Comparison of ENCODE assay signal across 17 cellular contexts in genomic region chr10:42930516-42931205, GRCh38.
"Had no signal": no experiment of that assay in that cellular context is flagged by ENCODE, and none has a peak within 500 bp of the region (broad histone marks: within the 10 kb centered on the region; RNA-seq: fewer than 3 reads in every experiment).

No MANE protein-coding gene starts in this region.

- H3K27me3 ChIP-seq: ovary had no signal

- ATAC-seq: esophagus mucosa; heart left ventricle; left colon; mucosa of descending colon; naive thymus-derived CD8-positive, alpha-beta T cell; right cardiac atrium had no signal

- H3K9me3 ChIP-seq: heart left ventricle, mucosa of descending colon, ovary had no signal

- FAIRE-seq: frontal cortex, small intestine had no signal

- DNase-seq: cortex of kidney; dorsolateral prefrontal cortex; effector CD8-positive, alpha-beta T cell; hippocampal formation; left colon; mammary epithelial cell; mucosa of descending colon; naive thymus-derived CD8-positive, alpha-beta T cell; ovary; small intestine; stimulated activated CD4-positive, alpha-beta T cell treated with anti-CD3 and anti-CD28 coated beads, Interleukin-2, amount 100 ng/mL, for 48 hours; stimulated activated naive CD4-positive, alpha-beta T cell treated with Interleukin-2 at 50 U/mL for 16 hours; trophoblast cell had no signal

- H3K36me3 ChIP-seq: heart left ventricle, ovary had no signal

- H3K27ac ChIP-seq: dorsolateral prefrontal cortex, heart left ventricle, ovary had no signal

- H3K4me3 ChIP-seq: dorsolateral prefrontal cortex, heart left ventricle, mucosa of descending colon, ovary had no signal
